Comparison of ENCODE assay signal across 1 cellular context in genomic region chr14:104681689-104682074, GRCh38.
A peak's percentile ranks its signal among the peaks of the same experiment; 100 is the strongest.
TF ChIP-seq lines count a peak whose summit lies in the region.

No MANE protein-coding gene starts in this region.

TF ChIP-seq in HepG2, 621 proteins besides CTCF, POLR2A, EP300 and RAD21 (continued from another document):
- TF ChIP-seq E2F5 (CRISPR knock-in tag; conservative IDR thresholded peaks at IDR 0.05): no peak
- no peak for TF ChIP-seq ZNF580 (CRISPR knock-in tag; IDR thresholded peaks at IDR 0.05; ENCODE audit: borderline replicate concordance, low read depth)
- TF ChIP-seq NCOR1 (IDR thresholded peaks at IDR 0.05; ENCODE audit: borderline replicate concordance, low read length): no peak
- TF ChIP-seq RXRB (CRISPR knock-in tag; IDR thresholded peaks at IDR 0.05; ENCODE audit: borderline replicate concordance): no peak
- no peak for TF ChIP-seq ZNF557 (CRISPR knock-in tag; IDR thresholded peaks at IDR 0.05)
- no peak for TF ChIP-seq ZMYM4 (CRISPR knock-in tag; IDR thresholded peaks at IDR 0.05)
- TF ChIP-seq NFAT5 (CRISPR knock-in tag; IDR thresholded peaks at IDR 0.05): no peak
- TF ChIP-seq SRY (CRISPR knock-in tag; IDR thresholded peaks at IDR 0.05): no peak
- TF ChIP-seq ZNF549 (CRISPR knock-in tag; IDR thresholded peaks at IDR 0.05): no peak
- no peak for TF ChIP-seq TRIM24 (CRISPR knock-in tag; IDR thresholded peaks at IDR 0.05)
- TF ChIP-seq ZNF710 (CRISPR knock-in tag; IDR thresholded peaks at IDR 0.05; ENCODE audit: borderline replicate concordance): no peak
- no peak for TF ChIP-seq ZNF432 (CRISPR knock-in tag; IDR thresholded peaks at IDR 0.05; ENCODE audit: borderline replicate concordance)
- TF ChIP-seq ZNF589 (CRISPR knock-in tag; conservative IDR thresholded peaks at IDR 0.05): no peak
- 0 out of 2 replicates have a peak, but pooled peaks have one; percentile 1 for TF ChIP-seq ZNF687 (CRISPR knock-in tag; IDR thresholded peaks at IDR 0.05)
- no peak for TF ChIP-seq CBX2 (IDR thresholded peaks at IDR 0.05; ENCODE audit: low read depth, low read length)
- no peak for TF ChIP-seq CBX2 (CRISPR knock-in tag; IDR thresholded peaks at IDR 0.05; ENCODE audit: low read depth)
- TF ChIP-seq ZIK1 (CRISPR knock-in tag; IDR thresholded peaks at IDR 0.05; ENCODE audit: borderline replicate concordance, low read depth): no peak
- no peak for TF ChIP-seq HNRNPL (IDR thresholded peaks at IDR 0.05; ENCODE audit: low read depth, low read length)
- TF ChIP-seq ZNF674 (CRISPR knock-in tag; IDR thresholded peaks at IDR 0.05; ENCODE audit: low read depth): no peak
- TF ChIP-seq TP53 (CRISPR knock-in tag; conservative IDR thresholded peaks at IDR 0.05): no peak
- peak; percentile 70 for TF ChIP-seq SP5 (CRISPR knock-in tag; IDR thresholded peaks at IDR 0.05; ENCODE audit: borderline replicate concordance, low read depth)
